In the genomic region with DNA sequence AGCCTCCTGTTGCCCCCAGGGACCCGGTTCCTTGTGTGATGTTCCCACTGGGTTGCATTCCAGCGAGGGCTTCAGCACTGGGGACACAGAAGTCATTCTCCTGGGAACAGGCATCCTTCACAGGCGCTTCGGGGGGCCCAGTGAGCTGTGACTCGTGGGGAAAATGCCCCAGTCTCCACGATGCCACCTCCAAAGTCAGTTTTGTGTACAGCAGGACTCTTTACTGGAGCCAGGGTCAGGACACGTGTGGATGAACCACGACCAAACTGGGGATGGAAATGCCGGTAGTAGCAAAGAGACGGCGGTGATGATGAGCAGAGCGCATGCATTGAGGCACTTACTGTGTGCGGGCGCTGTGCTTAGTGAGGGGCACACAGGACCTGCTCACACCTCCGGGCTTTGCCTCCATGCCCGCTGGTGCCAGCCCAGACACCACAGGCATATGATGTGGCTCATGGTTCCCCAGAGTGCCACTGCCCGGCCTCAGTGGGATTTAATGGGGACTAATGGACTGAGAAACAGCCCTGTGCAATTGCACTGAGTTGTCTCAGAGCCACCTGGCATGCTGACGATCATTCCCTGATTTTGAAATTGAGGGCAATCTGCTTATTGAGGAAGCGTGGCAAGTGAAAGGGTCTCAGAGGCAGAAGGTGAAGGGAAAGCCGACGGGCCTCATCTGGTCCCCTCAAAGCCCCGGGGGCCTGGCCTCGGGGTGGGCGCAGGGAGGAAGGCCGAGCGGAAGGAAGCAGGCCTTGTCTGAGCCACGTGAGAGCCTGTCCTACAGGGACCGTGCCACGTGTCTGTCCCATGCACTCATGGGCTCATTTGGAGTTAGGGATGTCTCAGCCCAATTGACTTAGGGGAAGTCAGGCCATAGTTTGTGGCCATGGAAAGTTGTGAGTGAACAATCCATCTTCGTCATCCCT, we compare ENCODE assay signal across 17 cellular contexts.
A peak's percentile ranks its signal among the peaks of the same experiment; 100 is the strongest.
DNase-seq lines count a peak whose midpoint lies in the region; ATAC-seq, FAIRE-seq and TF ChIP-seq lines count a peak whose summit lies in the region.
"Had no signal": no experiment of that assay in that cellular context is flagged by ENCODE, and none has a peak within 500 bp of the region (broad histone marks: within the 10 kb centered on the region; RNA-seq: fewer than 3 reads in every experiment).

No MANE protein-coding gene starts in this region.

- H3K9me3 ChIP-seq in right cardiac atrium (ENCODE audit: control insufficient read depth, low read length), result no peaks in the 10 kb centered on the region
- no peaks in the 10 kb centered on the region for H3K9me3 ChIP-seq in K562 (replicated peaks; ENCODE audit: control insufficient read depth, insufficient read depth, low read depth, low read length)
- H3K9me3 ChIP-seq in neutrophil, result no peaks in the 10 kb centered on the region
- H3K9me3 ChIP-seq in prostate gland, result no peaks in the 10 kb centered on the region
- H3K9me3 ChIP-seq: A549 had no signal

- in situ Hi-C loops in K562 (cut with MboI), result no loop called here

- no peak for TF ChIP-seq CTCF in K562 (IDR thresholded peaks at IDR 0.05 in 2 of 3, conservative IDR thresholded peaks at IDR 0.05 in 1 of 3; ENCODE audit: insufficient read depth in 2 of 3, low read depth in 1 of 3, low read length in 3 of 3)
- no peak for TF ChIP-seq CTCF in neutrophil (IDR thresholded peaks at IDR 0.05)
- TF ChIP-seq CTCF in prostate gland (IDR thresholded peaks at IDR 0.05), result no peak

- BruUV-seq in K562 (replicated peaks; lab: Mats Ljungman, UMichigan), result no TSS peak

- H3K4me1 ChIP-seq in right cardiac atrium (ENCODE audit: control insufficient read depth, insufficient read depth, low read length), result peaks cover 3% of the 10 kb centered on the region
- no peaks in the 10 kb centered on the region for H3K4me1 ChIP-seq in K562 (replicated peaks in 1 of 2; ENCODE audit: control insufficient read depth in 2 of 2, insufficient read depth in 2 of 2, low read length in 2 of 2)
- H3K4me1 ChIP-seq in neutrophil (ENCODE audit: control insufficient read depth in 1 of 2, insufficient read depth in 1 of 2, low read depth in 1 of 2, low read length in 1 of 2), result peaks cover 49 to 51% of the 10 kb centered on the region in 2 experiments
- H3K4me1 ChIP-seq in prostate gland (replicated peaks), result no peaks in the 10 kb centered on the region
- H3K4me1 ChIP-seq: A549 had no signal

- CTCF ChIA-PET in K562 (lab: Yijun Ruan, JAX; ENCODE audit: low intra/inter-chr PET ratio), result no interaction called here
- CTCF ChIA-PET in activated CD8-positive, alpha-beta T cell treated with anti-CD3 and anti-CD28 coated beads, Interleukin-2, amount 10 ng/mL, durations not matched to agents 7 days and 5 days (lab: Charles Lee), result no interaction called here

- H3K36me3 ChIP-seq in K562 (ENCODE audit: control insufficient read depth, insufficient read depth, low read length) (no peaks in the 10 kb centered on the region), neutrophil (no peaks in the 10 kb centered on the region), prostate gland (no peaks in the 10 kb centered on the region)

- H3K4me3 Mint-ChIP-seq in activated CD8-positive, alpha-beta T cell treated with anti-CD3 and anti-CD28 coated beads, Interleukin-2, amount 10 ng/mL, durations not matched to agents 7 days and 5 days, result no peak overlapping the region
- H3K4me3 Mint-ChIP-seq: HFFc6 had no signal

- H2AFZ ChIP-seq in K562 (ENCODE audit: low read depth, low read length), result no peak overlapping the region
- H2AFZ ChIP-seq: PC-9 had no signal

- POLR2A ChIA-PET in K562 (lab: Yijun Ruan, JAX), result no interaction called here
- POLR2A ChIA-PET in activated CD8-positive, alpha-beta T cell treated with anti-CD3 and anti-CD28 coated beads, Interleukin-2, amount 10 ng/mL, durations not matched to agents 7 days and 5 days (lab: Charles Lee), result interaction anchor here (2.9 kb wide), 1 partner anchor 10 kb away, joined by 12 read pairs; no protein-coding TSS in a partner anchor

- H3K27me3 ChIP-seq in right cardiac atrium (ENCODE audit: control insufficient read depth, insufficient read depth) (no peaks in the 10 kb centered on the region), K562 (ENCODE audit: control insufficient read depth in 2 of 2, insufficient read depth in 2 of 2, low read length in 2 of 2) (peaks cover 75% of the 10 kb centered on the region in 2 experiments), neutrophil (no peaks in the 10 kb centered on the region), prostate gland (replicated peaks; ENCODE audit: insufficient read depth) (no peaks in the 10 kb centered on the region)

- H3K79me2 ChIP-seq in K562 (ENCODE audit: control insufficient read depth, insufficient read depth, low read length), result no peaks in the 10 kb centered on the region

- no peaks in the 10 kb centered on the region for H3K9me3 Mint-ChIP-seq in activated CD8-positive, alpha-beta T cell treated with anti-CD3 and anti-CD28 coated beads, Interleukin-2, amount 10 ng/mL, durations not matched to agents 7 days and 5 days (ENCODE audit: insufficient read depth)
- H3K9me3 Mint-ChIP-seq: HFFc6 had no signal

- DNase-seq in cardiac septum (ENCODE audit: low spot score), result peak; percentile 38
- no peak for DNase-seq in right cardiac atrium
- DNase-seq in K562 (ENCODE audit: extremely low read depth in 1 of 4, low spot score in 3 of 4), result no peak
- DNase-seq in prostate gland (ENCODE audit: low spot score), result no peak
- no peak for DNase-seq in T-helper 9 cell
- no peak for DNase-seq in activated CD8-positive, alpha-beta T cell treated with anti-CD3 and anti-CD28 coated beads, Interleukin-2, amount 10 ng/mL, durations not matched to agents 7 days and 5 days
- DNase-seq: HFFc6, KBM-7, NCI-H1048, NCI-H146, NCI-H2107, NCI-H226, NCI-H526 treated with DMSO at 0.1 percent for 48 hours, PC-9 had no signal

- H3K4me1 Mint-ChIP-seq in activated CD8-positive, alpha-beta T cell treated with anti-CD3 and anti-CD28 coated beads, Interleukin-2, amount 10 ng/mL, durations not matched to agents 7 days and 5 days (ENCODE audit: low read depth), result peaks cover 35% of the 10 kb centered on the region

- no peak for ATAC-seq in right cardiac atrium
- ATAC-seq in K562, result no peak
- ATAC-seq in activated CD8-positive, alpha-beta T cell treated with anti-CD3 and anti-CD28 coated beads, Interleukin-2, amount 10 ng/mL, durations not matched to agents 7 days and 5 days, result no peak
- ATAC-seq: A549 had no signal

- TF ChIP-seq EP300 in K562 (IDR thresholded peaks at IDR 0.05; ENCODE audit: low read length), result no peak

- no peaks in the 10 kb centered on the region for H3K27me3 Mint-ChIP-seq in activated CD8-positive, alpha-beta T cell treated with anti-CD3 and anti-CD28 coated beads, Interleukin-2, amount 10 ng/mL, durations not matched to agents 7 days and 5 days (ENCODE audit: low read depth)

- no peaks in the 10 kb centered on the region for H3K9me1 ChIP-seq in K562 (ENCODE audit: control insufficient read depth, insufficient read depth, low read length)

- no peak overlapping the region for H3K27ac ChIP-seq in right cardiac atrium (ENCODE audit: low read length)
- H3K27ac ChIP-seq in K562 (ENCODE audit: extremely low read depth, low read depth, low read length), result no peak overlapping the region
- peak overlapping the region; percentile 96 for H3K27ac ChIP-seq in neutrophil
- no peak overlapping the region for H3K27ac ChIP-seq in prostate gland
- H3K27ac ChIP-seq: A549, HL-60, PC-9 had no signal

- no peak for FAIRE-seq in K562 (lab: Jason Lieb, UNC)
- FAIRE-seq: A549 had no signal

- H3K4me2 ChIP-seq in K562 (ENCODE audit: insufficient read depth, low read length), result no peak overlapping the region
- H3K4me2 ChIP-seq: A549, PC-9 had no signal

- 0 out of 2 replicates have a peak, but pooled peaks cover 5% of the 10 kb centered on the region for H4K20me1 ChIP-seq in K562 (replicated peaks; ENCODE audit: control insufficient read depth, insufficient read depth, low read length)

- H3K36me3 Mint-ChIP-seq in activated CD8-positive, alpha-beta T cell treated with anti-CD3 and anti-CD28 coated beads, Interleukin-2, amount 10 ng/mL, durations not matched to agents 7 days and 5 days (ENCODE audit: low read depth), result no peaks in the 10 kb centered on the region

- H3K9ac ChIP-seq in K562 (ENCODE audit: insufficient read depth in 1 of 2, low read depth in 2 of 2, low read length in 2 of 2), result no peak overlapping the region

- H3K4me3 ChIP-seq in right cardiac atrium (ENCODE audit: low read length), result no peak overlapping the region
- no peak overlapping the region for H3K4me3 ChIP-seq in K562
- H3K4me3 ChIP-seq in neutrophil (ENCODE audit: low read depth in 1 of 2, low read length in 1 of 2), result no peak overlapping the region
- no peak overlapping the region for H3K4me3 ChIP-seq in prostate gland
- H3K4me3 ChIP-seq: A549, PC-9 had no signal

- TF ChIP-seq RAD21 in K562 (CRISPR knock-in tag; conservative IDR thresholded peaks at IDR 0.05 in 1 of 2, IDR thresholded peaks at IDR 0.05 in 1 of 2), result no peak

- intact Hi-C loops in cardiac septum (cut with DNase I), result no loop called here
- intact Hi-C loops in right cardiac atrium (cut with DNase I), result loop anchor here in 1 of 4 donors (10.0 kb wide), 1 partner anchor 90 kb away; a partner anchor contains a TSS
- intact Hi-C loops in K562 (cut with micrococcal nuclease), result no loop called here
- intact Hi-C loops in prostate gland (cut with DNase I), result no loop called here

- no peak overlapping the region for H3K27ac Mint-ChIP-seq in activated CD8-positive, alpha-beta T cell treated with anti-CD3 and anti-CD28 coated beads, Interleukin-2, amount 10 ng/mL, durations not matched to agents 7 days and 5 days
- H3K27ac Mint-ChIP-seq: HFFc6 had no signal

- 90% methylated on average over 30 of the region's 30 CpGs for WGBS in right cardiac atrium
- 1% methylated on average over 30 of the region's 30 CpGs for WGBS in K562 (ENCODE audit: insufficient coverage, low coverage, missing lambda C conversion rate)
- 88% methylated on average over 30 of the region's 30 CpGs for WGBS in prostate gland

- TF ChIP-seq POLR2A in K562 (conservative IDR thresholded peaks at IDR 0.05) (no peak), prostate gland (IDR thresholded peaks at IDR 0.05) (no peak)

TF ChIP-seq in K562, 482 proteins besides CTCF, POLR2A, EP300 and RAD21:
- TF ChIP-seq CBX3 (IDR thresholded peaks at IDR 0.05; ENCODE audit: borderline replicate concordance in 1 of 2, low read length in 2 of 2) (no peak), ILF3 (IDR thresholded peaks at IDR 0.05; ENCODE audit: borderline replicate concordance) (no peak), KDM5B (IDR thresholded peaks at IDR 0.05; ENCODE audit: insufficient replicate concordance, low read depth, low read length) (no peak), CCNT2 (IDR thresholded peaks at IDR 0.05; ENCODE audit: borderline replicate concordance, extremely low read depth, insufficient read length, low read depth, low read length) (no peak), ZNF695 (CRISPR knock-in tag; IDR thresholded peaks at IDR 0.05) (no peak)
- TF ChIP-seq, protein P1, sequence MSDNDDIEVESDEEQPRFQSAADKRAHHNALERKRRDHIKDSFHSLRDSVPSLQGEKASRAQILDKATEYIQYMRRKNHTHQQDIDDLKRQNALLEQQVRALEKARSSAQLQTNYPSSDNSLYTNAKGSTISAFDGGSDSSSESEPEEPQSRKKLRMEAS (CRISPR knock-in tag; IDR thresholded peaks at IDR 0.05), result peak; percentile 40
